Comparison of ENCODE assay signal across 1 cellular context in the genomic region with DNA sequence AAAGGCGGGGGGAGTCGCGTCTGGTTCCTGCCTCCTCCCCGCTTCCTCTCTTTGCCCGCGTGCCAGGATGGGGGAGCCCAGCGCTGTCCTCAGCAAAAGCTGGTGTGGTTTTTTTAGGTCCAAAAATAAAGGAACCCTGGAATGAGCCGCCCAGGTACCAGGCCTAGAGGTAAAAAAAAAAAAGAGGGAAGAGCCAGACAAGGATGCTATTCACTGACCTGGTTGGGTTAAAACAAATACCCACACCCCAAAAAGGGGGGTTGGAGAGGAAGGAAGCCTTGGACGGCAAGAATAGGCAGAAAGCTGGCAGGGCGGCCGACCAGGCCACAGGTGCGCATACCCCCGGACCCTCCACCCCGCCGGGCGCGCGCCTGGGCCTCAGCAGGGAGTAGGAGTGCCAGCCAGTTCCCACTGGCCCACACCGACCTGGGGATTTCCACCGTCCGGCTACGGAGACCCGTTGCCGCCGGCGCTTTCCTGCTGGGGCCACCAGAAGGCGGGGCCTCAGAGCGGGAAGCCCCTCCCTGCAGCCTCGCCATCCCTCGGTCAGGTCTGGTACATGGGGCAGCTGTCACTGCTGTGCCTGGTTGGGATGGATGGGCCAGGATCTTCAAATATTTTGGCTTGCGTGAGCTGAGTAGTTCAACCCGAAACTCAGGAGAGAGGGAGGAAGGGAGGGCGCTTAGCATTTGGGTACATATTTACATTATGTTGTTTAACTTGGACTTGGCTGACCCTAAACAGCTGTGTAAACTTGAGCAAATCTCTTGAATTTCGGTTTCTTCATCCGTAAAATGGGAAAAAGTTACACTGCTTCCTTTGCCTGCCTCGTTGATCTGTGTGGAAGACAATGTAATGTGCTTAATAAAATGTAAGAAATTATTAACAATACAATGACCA.
A peak's percentile ranks its signal among the peaks of the same experiment; 100 is the strongest.
TF ChIP-seq lines count a peak whose summit lies in the region.

No MANE protein-coding gene starts in this region.

TF ChIP-seq in A549, 52 proteins besides CTCF, POLR2A, EP300 and RAD21 (continued from another document):
- TF ChIP-seq, protein P1, sequence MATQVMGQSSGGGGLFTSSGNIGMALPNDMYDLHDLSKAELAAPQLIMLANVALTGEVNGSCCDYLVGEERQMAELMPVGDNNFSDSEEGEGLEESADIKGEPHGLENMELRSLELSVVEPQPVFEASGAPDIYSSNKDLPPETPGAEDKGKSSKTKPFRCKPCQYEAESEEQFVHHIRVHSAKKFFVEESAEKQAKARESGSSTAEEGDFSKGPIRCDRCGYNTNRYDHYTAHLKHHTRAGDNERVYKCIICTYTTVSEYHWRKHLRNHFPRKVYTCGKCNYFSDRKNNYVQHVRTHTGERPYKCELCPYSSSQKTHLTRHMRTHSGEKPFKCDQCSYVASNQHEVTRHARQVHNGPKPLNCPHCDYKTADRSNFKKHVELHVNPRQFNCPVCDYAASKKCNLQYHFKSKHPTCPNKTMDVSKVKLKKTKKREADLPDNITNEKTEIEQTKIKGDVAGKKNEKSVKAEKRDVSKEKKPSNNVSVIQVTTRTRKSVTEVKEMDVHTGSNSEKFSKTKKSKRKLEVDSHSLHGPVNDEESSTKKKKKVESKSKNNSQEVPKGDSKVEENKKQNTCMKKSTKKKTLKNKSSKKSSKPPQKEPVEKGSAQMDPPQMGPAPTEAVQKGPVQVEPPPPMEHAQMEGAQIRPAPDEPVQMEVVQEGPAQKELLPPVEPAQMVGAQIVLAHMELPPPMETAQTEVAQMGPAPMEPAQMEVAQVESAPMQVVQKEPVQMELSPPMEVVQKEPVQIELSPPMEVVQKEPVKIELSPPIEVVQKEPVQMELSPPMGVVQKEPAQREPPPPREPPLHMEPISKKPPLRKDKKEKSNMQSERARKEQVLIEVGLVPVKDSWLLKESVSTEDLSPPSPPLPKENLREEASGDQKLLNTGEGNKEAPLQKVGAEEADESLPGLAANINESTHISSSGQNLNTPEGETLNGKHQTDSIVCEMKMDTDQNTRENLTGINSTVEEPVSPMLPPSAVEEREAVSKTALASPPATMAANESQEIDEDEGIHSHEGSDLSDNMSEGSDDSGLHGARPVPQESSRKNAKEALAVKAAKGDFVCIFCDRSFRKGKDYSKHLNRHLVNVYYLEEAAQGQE (IDR thresholded peaks at IDR 0.05), result no peak
- TF ChIP-seq NFE2L2 (conservative IDR thresholded peaks at IDR 0.05; ENCODE audit: low read length) (no peak), JUNB (IDR thresholded peaks at IDR 0.05) (peak; percentile 56; the same call in 1 of the 2 replicates), HDAC2 (IDR thresholded peaks at IDR 0.05) (no peak), RARB (CRISPR knock-in tag; IDR thresholded peaks at IDR 0.05) (peak; percentile 66; the same call in 1 of the 2 replicates), MYC (IDR thresholded peaks at IDR 0.05; ENCODE audit: borderline replicate concordance, low read length) (0 out of 2 replicates have a peak, but pooled peaks have one; percentile 19), NR3C1 (IDR thresholded peaks at IDR 0.05) (no peak), PBX3 (IDR thresholded peaks at IDR 0.05) (peak; percentile 86), FOSB (CRISPR knock-in tag; IDR thresholded peaks at IDR 0.05) (no peak; the same call in none of the 2 replicates), FOXS1 (CRISPR knock-in tag; IDR thresholded peaks at IDR 0.05) (peak; percentile 73; the same call in 1 of the 2 replicates), ZC3H11A (IDR thresholded peaks at IDR 0.05) (no peak), SMC3 (IDR thresholded peaks at IDR 0.05) (no peak; the same call in 2 of the 3 replicates), RFX5 (IDR thresholded peaks at IDR 0.05) (no peak), CBX2 (IDR thresholded peaks at IDR 0.05; ENCODE audit: borderline replicate concordance, low read depth) (no peak), TFCP2L1 (CRISPR knock-in tag; IDR thresholded peaks at IDR 0.05) (peak; percentile 83), HMGXB4 (CRISPR knock-in tag; IDR thresholded peaks at IDR 0.05; ENCODE audit: borderline replicate concordance) (no peak), GATA3 (IDR thresholded peaks at IDR 0.05; ENCODE audit: borderline replicate concordance) (peak; percentile 93), EHMT2 (IDR thresholded peaks at IDR 0.05; ENCODE audit: low read depth) (no peak), HOXB5 (CRISPR knock-in tag; IDR thresholded peaks at IDR 0.05) (peak; percentile 65; the same call in 1 of the 2 replicates), PHF8 (IDR thresholded peaks at IDR 0.05; ENCODE audit: borderline replicate concordance, low read depth) (no peak), SREBF2 (IDR thresholded peaks at IDR 0.05) (no peak), ELK1 (IDR thresholded peaks at IDR 0.05; ENCODE audit: low read depth, low read length) (no peak), ESRRA (IDR thresholded peaks at IDR 0.05; ENCODE audit: borderline replicate concordance, low read length) (no peak), ZFP36 (IDR thresholded peaks at IDR 0.05; ENCODE audit: borderline replicate concordance, partially characterized antibody) (no peak), EHF (CRISPR knock-in tag; IDR thresholded peaks at IDR 0.05) (0 out of 2 replicates have a peak, but pooled peaks have one; percentile 36), CEBPB (IDR thresholded peaks at IDR 0.05) (peak; percentile 36 to 60; a peak in 2 of 4 replicates), HEYL (CRISPR knock-in tag; IDR thresholded peaks at IDR 0.05) (no peak), BHLHE40 (IDR thresholded peaks at IDR 0.05; ENCODE audit: low read depth, low read length) (no peak), TP53 (CRISPR knock-in tag; IDR thresholded peaks at IDR 0.05) (peak; percentile 72; the same call in 1 of the 2 replicates), FOSL2 (IDR thresholded peaks at IDR 0.05) (no peak), FOSL2 (CRISPR knock-in tag; IDR thresholded peaks at IDR 0.05) (peak; percentile 36), POLR2AphosphoS2 (conservative IDR thresholded peaks at IDR 0.05; ENCODE audit: low read length) (no peak), MAZ (IDR thresholded peaks at IDR 0.05; ENCODE audit: borderline replicate concordance, low read depth, low read length) (0 out of 2 replicates have a peak, but pooled peaks have one; percentile 41), ZNF302 (CRISPR knock-in tag; IDR thresholded peaks at IDR 0.05) (no peak)
- TF ChIP-seq, protein P2, sequence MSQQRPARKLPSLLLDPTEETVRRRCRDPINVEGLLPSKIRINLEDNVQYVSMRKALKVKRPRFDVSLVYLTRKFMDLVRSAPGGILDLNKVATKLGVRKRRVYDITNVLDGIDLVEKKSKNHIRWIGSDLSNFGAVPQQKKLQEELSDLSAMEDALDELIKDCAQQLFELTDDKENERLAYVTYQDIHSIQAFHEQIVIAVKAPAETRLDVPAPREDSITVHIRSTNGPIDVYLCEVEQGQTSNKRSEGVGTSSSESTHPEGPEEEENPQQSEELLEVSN (IDR thresholded peaks at IDR 0.05; ENCODE audit: borderline replicate concordance, low read depth), result 0 out of 2 replicates have a peak, but pooled peaks have one; percentile 27
- TF ChIP-seq, protein P3, sequence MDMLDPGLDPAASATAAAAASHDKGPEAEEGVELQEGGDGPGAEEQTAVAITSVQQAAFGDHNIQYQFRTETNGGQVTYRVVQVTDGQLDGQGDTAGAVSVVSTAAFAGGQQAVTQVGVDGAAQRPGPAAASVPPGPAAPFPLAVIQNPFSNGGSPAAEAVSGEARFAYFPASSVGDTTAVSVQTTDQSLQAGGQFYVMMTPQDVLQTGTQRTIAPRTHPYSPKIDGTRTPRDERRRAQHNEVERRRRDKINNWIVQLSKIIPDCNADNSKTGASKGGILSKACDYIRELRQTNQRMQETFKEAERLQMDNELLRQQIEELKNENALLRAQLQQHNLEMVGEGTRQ (IDR thresholded peaks at IDR 0.05), result no peak
